Comparison of ENCODE assay signal across 13 cellular contexts in the genomic region with DNA sequence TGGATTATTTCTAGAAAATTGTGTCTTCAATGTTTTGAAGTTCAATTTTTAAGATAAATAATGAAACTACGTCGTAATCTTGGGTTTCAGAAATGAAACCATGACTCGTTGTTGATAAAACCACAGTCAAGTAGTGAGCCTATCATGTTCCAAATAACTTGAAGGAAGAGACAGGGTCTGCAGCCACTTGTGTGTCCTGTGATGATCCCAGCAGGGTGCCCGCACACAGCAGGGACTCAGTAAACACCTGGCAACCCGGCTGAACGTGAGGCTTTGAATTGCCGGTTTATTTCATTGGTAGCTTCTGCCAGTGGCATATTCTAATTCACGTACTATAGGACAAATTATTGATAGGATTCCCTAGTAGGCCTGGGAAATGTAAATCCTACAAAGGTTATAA.
DNase-seq lines count a peak whose midpoint lies in the region; ATAC-seq and TF ChIP-seq lines count a peak whose summit lies in the region.
"Had no signal": no experiment of that assay in that cellular context is flagged by ENCODE, and none has a peak within 500 bp of the region (broad histone marks: within the 10 kb centered on the region; RNA-seq: fewer than 3 reads in every experiment).

No MANE protein-coding gene starts in this region.

- H3K79me2 ChIP-seq in DND-41 (ENCODE audit: insufficient read depth, low read length) (no peaks in the 10 kb centered on the region), smooth muscle cell (ENCODE audit: low read depth) (no peaks in the 10 kb centered on the region)

- CTCF ChIA-PET in naive thymus-derived CD4-positive, alpha-beta T cell (lab: Charles Lee) = no interaction called here

- H3K4me2 ChIP-seq in DND-41 (ENCODE audit: insufficient read depth, low read length) (0 out of 2 replicates have a peak overlapping the region, but pooled peaks have one; percentile 7), smooth muscle cell (no peak overlapping the region)

- H4K20me1 ChIP-seq in DND-41 (ENCODE audit: insufficient read depth, low read length) (no peaks in the 10 kb centered on the region), smooth muscle cell (ENCODE audit: low read depth) (no peaks in the 10 kb centered on the region)

- H3K9me3 ChIP-seq in DND-41 (ENCODE audit: insufficient read depth, low read length, severe bottlenecking) (peaks cover 20% of the 10 kb centered on the region), smooth muscle cell (replicated peaks; ENCODE audit: low read depth) (no peaks in the 10 kb centered on the region)
- H3K9me3 ChIP-seq in naive thymus-derived CD4-positive, alpha-beta T cell (ENCODE audit: control insufficient read depth in 2 of 3, low read length in 3 of 3) = peaks cover 0 to 5% (median 0%) of the 10 kb centered on the region in 3 experiments

- intact Hi-C loops in naive thymus-derived CD4-positive, alpha-beta T cell (cut with micrococcal nuclease) = no loop called here

- H3K27me3 ChIP-seq in DND-41 (ENCODE audit: insufficient read depth, low read length, poor library complexity) (no peaks in the 10 kb centered on the region), H7 (ENCODE audit: control insufficient read depth, insufficient read depth, low read length) (no peaks in the 10 kb centered on the region), smooth muscle cell (ENCODE audit: low read depth) (no peaks in the 10 kb centered on the region)
- no peaks in the 10 kb centered on the region for H3K27me3 ChIP-seq in naive thymus-derived CD4-positive, alpha-beta T cell (ENCODE audit: control insufficient read depth in 2 of 2, insufficient read depth in 2 of 2, low read length in 2 of 2)

- DNase-seq in DND-41 = peak; percentile 39
- DNase-seq in H7 = peak; percentile 28
- peak; percentile 44 for DNase-seq in NCI-H2107 treated with DMSO at 0.1 percent for 48 hours (lab: John Stamatoyannopoulos, UW; ENCODE audit: unreplicated experiment)
- peak; percentile 7 for DNase-seq in NCI-H774 (lab: John Stamatoyannopoulos, UW)
- DNase-seq in smooth muscle cell (lab: John Stamatoyannopoulos, UW; ENCODE audit: unreplicated experiment) = no peak
- no peak for DNase-seq in naive thymus-derived CD4-positive, alpha-beta T cell
- DNase-seq: CD4-positive, CD25-positive, alpha-beta regulatory T cell; NCI-H1048; NCI-H1694 treated with DMSO at 0.1 percent for 48 hours; NCI-H446 treated with DMSO at 0.1 percent for 48 hours; SW 1271 had no signal

- peaks cover under 1 to 26% (median 13%) of the 10 kb centered on the region in 11 donors for H3K9me3 Mint-ChIP-seq in naive thymus-derived CD4-positive, alpha-beta T cell

- no peak overlapping the region for H3K9ac ChIP-seq in DND-41 (ENCODE audit: low read depth, low read length)
- H3K9ac ChIP-seq in smooth muscle cell (ENCODE audit: low read depth) = no peak overlapping the region

- no peaks in the 10 kb centered on the region for H3K27me3 Mint-ChIP-seq in naive thymus-derived CD4-positive, alpha-beta T cell
- H3K27me3 Mint-ChIP-seq: CD4-positive, CD25-positive, alpha-beta regulatory T cell had no signal

- H3K4me3 ChIP-seq in DND-41 (ENCODE audit: low read depth in 1 of 2, low read length in 2 of 2) (no peak overlapping the region), H7 (ENCODE audit: insufficient read depth, low read depth, low read length) (no peak overlapping the region), smooth muscle cell (no peak overlapping the region)
- no peak overlapping the region for H3K4me3 ChIP-seq in naive thymus-derived CD4-positive, alpha-beta T cell (ENCODE audit: low read length)

- H3K36me3 Mint-ChIP-seq in naive thymus-derived CD4-positive, alpha-beta T cell = peaks cover 0 to 3% (median 0%) of the 10 kb centered on the region in 5 donors
- H3K36me3 Mint-ChIP-seq: CD4-positive, CD25-positive, alpha-beta regulatory T cell had no signal

- H2AFZ ChIP-seq in DND-41 (ENCODE audit: low read depth, low read length) (peak overlapping the region; percentile 43), smooth muscle cell (ENCODE audit: low read depth) (no peak overlapping the region)

- no peaks in the 10 kb centered on the region for H3K4me1 Mint-ChIP-seq in naive thymus-derived CD4-positive, alpha-beta T cell
- H3K4me1 Mint-ChIP-seq: CD4-positive, CD25-positive, alpha-beta regulatory T cell had no signal

- no peak overlapping the region for H3K27ac Mint-ChIP-seq in naive thymus-derived CD4-positive, alpha-beta T cell
- H3K27ac Mint-ChIP-seq: CD4-positive, CD25-positive, alpha-beta regulatory T cell had no signal

- H3K27ac ChIP-seq in DND-41 (ENCODE audit: low read length) = peak overlapping the region; percentile 28; the same call in 1 of the 2 replicates
- no peak overlapping the region for H3K27ac ChIP-seq in smooth muscle cell (ENCODE audit: low read depth)
- no peak overlapping the region for H3K27ac ChIP-seq in naive thymus-derived CD4-positive, alpha-beta T cell (ENCODE audit: low read depth, low read length)

- 76% methylated on average over 8 of the region's 8 CpGs for WGBS in smooth muscle cell (ENCODE audit: low lambda C conversion rate)

- no peaks in the 10 kb centered on the region for H3F3A ChIP-seq in smooth muscle cell (ENCODE audit: low read depth)

- ATAC-seq in DND-41 (ENCODE audit: insufficient read depth, low read depth) = peak; percentile 72
- ATAC-seq in HG03039 (IDR thresholded peaks at IDR 0.05; ENCODE audit: unreplicated experiment) = no peak
- ATAC-seq in GM21390 (IDR thresholded peaks at IDR 0.05; ENCODE audit: unreplicated experiment) = no peak
- no peak for ATAC-seq in naive thymus-derived CD4-positive, alpha-beta T cell

- H3K4me3 Mint-ChIP-seq in naive thymus-derived CD4-positive, alpha-beta T cell = no peak overlapping the region
- H3K4me3 Mint-ChIP-seq: CD4-positive, CD25-positive, alpha-beta regulatory T cell had no signal

- H3K4me1 ChIP-seq in DND-41 (ENCODE audit: insufficient read depth, low read length) (peaks cover 13% of the 10 kb centered on the region), smooth muscle cell (ENCODE audit: low read depth) (no peaks in the 10 kb centered on the region)
- H3K4me1 ChIP-seq in naive thymus-derived CD4-positive, alpha-beta T cell (ENCODE audit: control insufficient read depth in 2 of 2, insufficient read depth in 2 of 2, low read length in 2 of 2) = no peaks in the 10 kb centered on the region

- H3K36me3 ChIP-seq in DND-41 (ENCODE audit: insufficient read depth, low read length) (no peaks in the 10 kb centered on the region), H7 (replicated peaks; ENCODE audit: control insufficient read depth, insufficient read depth, low read length) (no peaks in the 10 kb centered on the region), smooth muscle cell (ENCODE audit: low read depth) (no peaks in the 10 kb centered on the region)
- no peaks in the 10 kb centered on the region for H3K36me3 ChIP-seq in naive thymus-derived CD4-positive, alpha-beta T cell (ENCODE audit: control insufficient read depth in 2 of 3, insufficient read depth in 3 of 3, low read length in 3 of 3)

- no peak for TF ChIP-seq CTCF in DND-41 (IDR thresholded peaks at IDR 0.05; ENCODE audit: borderline replicate concordance, extremely low read depth, low read length, poor library complexity, severe bottlenecking)
- TF ChIP-seq CTCF in smooth muscle cell (IDR thresholded peaks at IDR 0.05; ENCODE audit: borderline replicate concordance, insufficient read depth, poor library complexity, severe bottlenecking) = no peak

- POLR2A ChIA-PET in naive thymus-derived CD4-positive, alpha-beta T cell (lab: Charles Lee) = no interaction called here

Comparison
In these comparisons a context has a peak if more than half of its experiments do, and no peak if none do; other contexts are left out.
1. DNase-seq: peak in DND-41 (single experiment), H7 (single experiment), NCI-H2107 treated with DMSO at 0.1 percent for 48 hours (single experiment) and NCI-H774 (single experiment); none in smooth muscle cell (single experiment) and naive thymus-derived CD4-positive, alpha-beta T cell (0 of 9).